In the genomic region with DNA sequence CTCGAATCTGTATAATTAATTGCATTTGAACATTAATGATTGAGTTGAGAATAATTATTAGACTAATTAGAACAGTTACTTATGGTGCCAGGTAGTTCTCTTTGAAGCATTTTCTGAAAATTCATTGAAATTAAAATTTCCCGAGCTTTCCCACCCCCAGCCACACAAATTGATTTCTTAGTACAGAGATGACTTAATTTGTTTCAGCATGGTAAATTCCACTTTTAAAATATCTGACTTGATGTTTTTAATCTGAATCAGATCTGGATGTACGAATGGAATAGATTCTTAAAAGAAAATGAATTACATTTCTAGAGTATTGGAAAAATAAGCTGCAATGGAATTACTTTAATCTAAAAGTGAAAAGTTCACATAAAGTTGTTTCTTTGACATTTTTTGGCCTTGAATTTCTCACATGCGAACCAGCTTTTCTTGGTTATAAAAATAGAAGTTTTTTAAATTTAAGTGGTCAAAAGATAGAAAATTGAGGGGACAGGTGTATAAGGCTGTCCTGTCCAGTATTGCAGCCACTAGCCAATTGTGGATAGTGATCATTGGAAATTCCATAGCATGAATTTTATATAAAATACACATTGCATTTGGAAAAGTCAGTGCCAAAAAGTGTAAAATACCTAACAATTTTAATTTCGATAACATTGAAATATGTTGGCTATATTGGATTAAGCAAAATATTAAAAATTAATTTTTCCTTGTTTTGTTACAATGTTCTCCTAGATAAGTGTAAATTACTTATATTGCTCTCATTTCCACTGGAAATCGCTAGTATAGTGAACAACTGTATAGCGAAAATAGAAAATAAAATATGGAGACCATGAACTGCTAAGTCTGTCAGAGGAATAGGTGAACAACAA, we compare ENCODE assay signal across 8 cellular contexts.
DNase-seq lines count a peak whose midpoint lies in the region; ATAC-seq and TF ChIP-seq lines count a peak whose summit lies in the region.

No MANE protein-coding gene starts in this region.

- H3K27me3 ChIP-seq in right lobe of liver (no peaks in the 10 kb centered on the region), upper lobe of left lung (no peaks in the 10 kb centered on the region)

- POLR2A ChIA-PET in activated naive CD8-positive, alpha-beta T cell treated with anti-CD3 and anti-CD28 coated beads, Interleukin-2, amount 10 ng/mL, durations not matched to agents 7 days and 5 days (lab: Charles Lee) = interaction anchor here (0.9 to 11.1 kb wide), 37 partner anchors 8 to 1788 kb away, joined by 3 to 925 read pairs (median 16); a partner anchor contains a TSS

- H3K36me3 ChIP-seq in right lobe of liver (no peaks in the 10 kb centered on the region), upper lobe of left lung (no peaks in the 10 kb centered on the region)

- H3K27ac ChIP-seq in right lobe of liver (peak overlapping the region in 2 of 3 donors; percentile 55 to 82), upper lobe of left lung (peak overlapping the region; percentile 84 to 94 (median 90))

- peaks cover 10% of the 10 kb centered on the region for H3K36me3 Mint-ChIP-seq in activated naive CD4-positive, alpha-beta T cell treated with anti-CD3 and anti-CD28 coated beads, Interleukin-2, amount 10 ng/mL, durations not matched to agents 7 days and 5 days
- H3K36me3 Mint-ChIP-seq in activated naive CD8-positive, alpha-beta T cell treated with anti-CD3 and anti-CD28 coated beads, Interleukin-2, amount 10 ng/mL, durations not matched to agents 7 days and 5 days = no peaks in the 10 kb centered on the region

- peak overlapping the region; percentile 90 for H3K4me3 Mint-ChIP-seq in activated naive CD4-positive, alpha-beta T cell treated with anti-CD3 and anti-CD28 coated beads, Interleukin-2, amount 10 ng/mL, durations not matched to agents 7 days and 5 days
- H3K4me3 Mint-ChIP-seq in activated naive CD8-positive, alpha-beta T cell treated with anti-CD3 and anti-CD28 coated beads, Interleukin-2, amount 10 ng/mL, durations not matched to agents 7 days and 5 days = peak overlapping the region; percentile 89

- CTCF ChIA-PET in activated naive CD4-positive, alpha-beta T cell treated with anti-CD3 and anti-CD28 coated beads, Interleukin-2, amount 10 ng/mL, durations not matched to agents 7 days and 5 days (lab: Charles Lee) = interaction anchor here (1.2 kb wide), 1 partner anchor 11 kb away, joined by 3 read pairs; no protein-coding TSS in a partner anchor

- TF ChIP-seq EP300 in upper lobe of left lung (IDR thresholded peaks at IDR 0.05) = no peak

- peak overlapping the region; percentile 100 for H3K27ac Mint-ChIP-seq in activated naive CD4-positive, alpha-beta T cell treated with anti-CD3 and anti-CD28 coated beads, Interleukin-2, amount 10 ng/mL, durations not matched to agents 7 days and 5 days
- H3K27ac Mint-ChIP-seq in activated naive CD8-positive, alpha-beta T cell treated with anti-CD3 and anti-CD28 coated beads, Interleukin-2, amount 10 ng/mL, durations not matched to agents 7 days and 5 days = peak overlapping the region; percentile 97

- intact Hi-C loops in right lobe of liver (cut with DNase I) = no loop called here

- no peaks in the 10 kb centered on the region for H3K9me3 Mint-ChIP-seq in activated naive CD4-positive, alpha-beta T cell treated with anti-CD3 and anti-CD28 coated beads, Interleukin-2, amount 10 ng/mL, durations not matched to agents 7 days and 5 days
- H3K9me3 Mint-ChIP-seq in activated naive CD8-positive, alpha-beta T cell treated with anti-CD3 and anti-CD28 coated beads, Interleukin-2, amount 10 ng/mL, durations not matched to agents 7 days and 5 days = no peaks in the 10 kb centered on the region

- no peak for DNase-seq in activated naive CD4-positive, alpha-beta T cell treated with anti-CD3 and anti-CD28 coated beads, Interleukin-2, amount 10 ng/mL, durations not matched to agents 7 days and 5 days
- DNase-seq in activated naive CD4-positive, alpha-beta T cell treated with anti-CD3 and anti-CD28 coated beads, Interleukin-2, amount 50 U/mL, for 16 hours = no peak
- DNase-seq in activated naive CD8-positive, alpha-beta T cell treated with anti-CD3 and anti-CD28 coated beads, Interleukin-2, amount 10 ng/mL, durations not matched to agents 7 days and 5 days = no peak
- no peak for DNase-seq in right lobe of liver
- no peak for DNase-seq in upper lobe of left lung
- no peak for DNase-seq in GF-D8 (lab: John Stamatoyannopoulos, UW)
- no peak for DNase-seq in NOMO-1 treated with DMSO at 0.1 percent for 48 hours (lab: John Stamatoyannopoulos, UW; ENCODE audit: unreplicated experiment)

- peaks cover 0 to 5% (median 0%) of the 10 kb centered on the region in 4 donors for H3K4me1 ChIP-seq in right lobe of liver
- peaks cover 14 to 30% (median 19%) of the 10 kb centered on the region in 4 donors for H3K4me1 ChIP-seq in upper lobe of left lung

- peak overlapping the region in 2 of 3 donors; percentile 60 to 67 for H3K4me3 ChIP-seq in right lobe of liver
- H3K4me3 ChIP-seq in upper lobe of left lung = peak overlapping the region in 3 of 4 donors; percentile 44 to 70 (median 58)

- H3K9me3 ChIP-seq in right lobe of liver = no peaks in the 10 kb centered on the region
- H3K9me3 ChIP-seq in upper lobe of left lung = no peaks in the 10 kb centered on the region

- no peak for TF ChIP-seq CTCF in right lobe of liver (IDR thresholded peaks at IDR 0.05)
- TF ChIP-seq CTCF in upper lobe of left lung (IDR thresholded peaks at IDR 0.05) = no peak

- no peak for ATAC-seq in activated naive CD8-positive, alpha-beta T cell treated with anti-CD3 and anti-CD28 coated beads, Interleukin-2, amount 10 ng/mL, durations not matched to agents 7 days and 5 days (ENCODE audit: low read depth)
- no peak for ATAC-seq in right lobe of liver
- no peak for ATAC-seq in upper lobe of left lung (ENCODE audit: low FRiP score in 2 of 2)
- no peak for ATAC-seq in GM21390 (IDR thresholded peaks at IDR 0.05; ENCODE audit: unreplicated experiment)

- peaks cover 64% of the 10 kb centered on the region for H3K4me1 Mint-ChIP-seq in activated naive CD4-positive, alpha-beta T cell treated with anti-CD3 and anti-CD28 coated beads, Interleukin-2, amount 10 ng/mL, durations not matched to agents 7 days and 5 days
- H3K4me1 Mint-ChIP-seq in activated naive CD8-positive, alpha-beta T cell treated with anti-CD3 and anti-CD28 coated beads, Interleukin-2, amount 10 ng/mL, durations not matched to agents 7 days and 5 days = peaks cover 46% of the 10 kb centered on the region

- TF ChIP-seq POLR2A in right lobe of liver (IDR thresholded peaks at IDR 0.05) = no peak
- TF ChIP-seq POLR2A in upper lobe of left lung (IDR thresholded peaks at IDR 0.05) = no peak

- WGBS in right lobe of liver (ENCODE audit: insufficient coverage, low coverage, low lambda C conversion rate, missing lambda C conversion rate) = 14% methylated on average over 7 of the region's 7 CpGs
- 15% methylated on average over 7 of the region's 7 CpGs for WGBS in upper lobe of left lung, 2 donors

- peaks cover 5% of the 10 kb centered on the region for H3K27me3 Mint-ChIP-seq in activated naive CD4-positive, alpha-beta T cell treated with anti-CD3 and anti-CD28 coated beads, Interleukin-2, amount 10 ng/mL, durations not matched to agents 7 days and 5 days
- H3K27me3 Mint-ChIP-seq in activated naive CD8-positive, alpha-beta T cell treated with anti-CD3 and anti-CD28 coated beads, Interleukin-2, amount 10 ng/mL, durations not matched to agents 7 days and 5 days = no peaks in the 10 kb centered on the region
